1 cellular context compared by ENCODE assay signal in the genomic region with DNA sequence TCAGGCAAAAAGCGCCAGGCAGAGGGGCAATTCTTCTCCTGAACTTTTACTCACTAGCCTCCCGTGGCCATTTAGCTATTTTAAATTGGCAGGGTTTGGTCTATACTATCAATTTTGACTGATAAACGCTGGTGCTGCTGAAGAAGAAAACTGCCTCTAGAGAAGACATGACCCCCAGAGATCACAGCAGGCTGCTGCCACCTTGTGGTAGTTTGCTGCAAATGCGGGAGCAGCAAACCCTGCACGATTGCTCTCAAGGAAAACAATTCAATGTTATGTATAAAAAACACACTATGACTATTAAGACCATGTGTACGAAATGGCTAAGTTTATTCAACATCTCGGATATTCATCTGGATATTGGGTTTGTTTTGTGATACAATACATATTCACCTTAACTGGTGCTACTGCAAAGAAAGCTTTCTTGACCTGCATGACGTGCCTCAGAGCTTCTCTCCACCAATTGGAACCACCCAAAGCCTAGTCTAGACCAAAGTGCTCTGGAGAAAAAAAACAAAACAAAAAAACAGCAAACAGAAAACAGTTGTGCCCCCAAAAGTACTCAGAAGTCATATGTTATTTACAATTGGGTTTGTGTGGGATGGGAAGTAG.
TF ChIP-seq lines count a peak whose summit lies in the region.

No MANE protein-coding gene starts in this region.

TF ChIP-seq in H1, 55 proteins besides CTCF, POLR2A, EP300 and RAD21:
- TF ChIP-seq, protein P1, sequence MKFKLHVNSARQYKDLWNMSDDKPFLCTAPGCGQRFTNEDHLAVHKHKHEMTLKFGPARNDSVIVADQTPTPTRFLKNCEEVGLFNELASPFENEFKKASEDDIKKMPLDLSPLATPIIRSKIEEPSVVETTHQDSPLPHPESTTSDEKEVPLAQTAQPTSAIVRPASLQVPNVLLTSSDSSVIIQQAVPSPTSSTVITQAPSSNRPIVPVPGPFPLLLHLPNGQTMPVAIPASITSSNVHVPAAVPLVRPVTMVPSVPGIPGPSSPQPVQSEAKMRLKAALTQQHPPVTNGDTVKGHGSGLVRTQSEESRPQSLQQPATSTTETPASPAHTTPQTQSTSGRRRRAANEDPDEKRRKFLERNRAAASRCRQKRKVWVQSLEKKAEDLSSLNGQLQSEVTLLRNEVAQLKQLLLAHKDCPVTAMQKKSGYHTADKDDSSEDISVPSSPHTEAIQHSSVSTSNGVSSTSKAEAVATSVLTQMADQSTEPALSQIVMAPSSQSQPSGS (IDR thresholded peaks at IDR 0.05; ENCODE audit: low read length): no peak
- TF ChIP-seq SIRT6 (IDR thresholded peaks at IDR 0.05; ENCODE audit: low read length) (no peak), TBP (IDR thresholded peaks at IDR 0.05; ENCODE audit: low read depth, low read length) (no peak), KDM5A (IDR thresholded peaks at IDR 0.05; ENCODE audit: low read length) (no peak), TAF1 (IDR thresholded peaks at IDR 0.05; ENCODE audit: low read depth, low read length) (no peak), RBBP5 (IDR thresholded peaks at IDR 0.05; ENCODE audit: borderline replicate concordance, low read depth, low read length) (no peak), POLR2AphosphoS5 (IDR thresholded peaks at IDR 0.05; ENCODE audit: low read depth, low read length) (no peak), SP2 (IDR thresholded peaks at IDR 0.05; ENCODE audit: low read length) (no peak), PHF8 (conservative IDR thresholded peaks at IDR 0.05; ENCODE audit: low read depth, low read length) (no peak), SP1 (IDR thresholded peaks at IDR 0.05; ENCODE audit: low read depth, low read length) (no peak), TCF12 (IDR thresholded peaks at IDR 0.05; ENCODE audit: low read depth, low read length) (no peak), CHD1 (IDR thresholded peaks at IDR 0.05; ENCODE audit: low read depth, low read length) (no peak), ASH2L (IDR thresholded peaks at IDR 0.05; ENCODE audit: low read length) (no peak)
- TF ChIP-seq, protein P2, sequence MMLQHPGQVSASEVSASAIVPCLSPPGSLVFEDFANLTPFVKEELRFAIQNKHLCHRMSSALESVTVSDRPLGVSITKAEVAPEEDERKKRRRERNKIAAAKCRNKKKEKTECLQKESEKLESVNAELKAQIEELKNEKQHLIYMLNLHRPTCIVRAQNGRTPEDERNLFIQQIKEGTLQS (IDR thresholded peaks at IDR 0.05; ENCODE audit: insufficient read depth, low read depth, low read length): no peak
